In the genomic region with DNA sequence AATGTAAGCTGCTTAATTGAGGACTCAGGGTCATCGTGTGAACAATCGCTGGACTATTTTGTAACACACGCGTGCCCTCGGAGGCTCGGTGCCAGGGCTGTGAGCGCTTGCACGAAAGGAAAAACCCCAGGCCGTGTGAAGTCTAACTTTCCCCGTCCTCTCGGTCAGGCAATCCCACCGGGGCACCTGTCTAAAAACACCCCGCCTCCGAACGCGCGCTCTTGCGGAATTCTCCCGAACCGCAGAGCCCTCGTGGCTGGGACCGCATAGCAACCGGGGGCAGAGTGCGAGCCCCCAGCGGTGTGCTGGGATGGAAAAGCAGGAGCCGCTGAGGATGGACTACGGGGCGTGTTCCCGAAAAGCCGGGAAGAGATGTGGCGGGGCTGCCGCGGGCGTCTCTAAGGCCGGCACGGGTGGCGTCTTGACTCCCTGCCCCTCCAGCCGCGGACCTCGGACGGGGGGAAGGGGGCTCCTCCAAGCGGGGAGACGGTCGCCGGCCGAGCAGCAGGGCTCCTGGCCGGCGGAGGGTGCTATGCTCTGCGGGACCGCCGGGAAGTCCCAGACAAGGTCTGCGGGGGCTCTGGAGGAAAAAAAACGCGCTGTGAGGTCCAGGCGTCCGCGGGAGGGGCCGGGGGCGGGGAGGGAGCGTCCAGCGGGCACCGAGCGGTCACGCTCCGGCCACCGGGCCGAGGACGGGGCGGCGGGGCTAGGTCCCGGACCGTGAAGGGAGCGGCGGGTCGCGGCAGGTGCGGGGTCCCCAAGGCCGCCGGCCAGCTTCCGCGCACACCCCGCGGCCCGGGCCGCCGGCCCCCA, we compare ENCODE assay signal across 8 cellular contexts. TPM values are rescaled to one million over a fixed set of nuclear protein-coding genes. Genes with fewer than 3 reads are reported as not detected.
DNase-seq lines count a peak whose midpoint lies in the region; ATAC-seq and TF ChIP-seq lines count a peak whose summit lies in the region.

No MANE protein-coding gene starts in this region.

- H3K4me3 Mint-ChIP-seq in activated naive CD8-positive, alpha-beta T cell: peak overlapping the region; percentile 89

- 1% methylated on average over 53 to 86 of the region's 86 CpGs for WGBS in heart left ventricle, 4 donors

- H3K9me3 Mint-ChIP-seq in activated naive CD8-positive, alpha-beta T cell (ENCODE audit: low read depth): no peaks in the 10 kb centered on the region

- H3K27ac ChIP-seq in SJSA1: peak overlapping the region; percentile 98
- peak overlapping the region; percentile 95 to 100 (median 99) for H3K27ac ChIP-seq in heart left ventricle

- H3K4me3 ChIP-seq in SJSA1 (peak overlapping the region; percentile 86), heart left ventricle (peak overlapping the region; percentile 72 to 100 (median 87))

- peaks cover 12% of the 10 kb centered on the region for H3K36me3 Mint-ChIP-seq in activated naive CD8-positive, alpha-beta T cell

- H3K27ac Mint-ChIP-seq in activated naive CD8-positive, alpha-beta T cell: peak overlapping the region; percentile 93

- no peaks in the 10 kb centered on the region for H3K27me3 Mint-ChIP-seq in activated naive CD8-positive, alpha-beta T cell

- H3K27me3 ChIP-seq in SJSA1 (replicated peaks) (no peaks in the 10 kb centered on the region), heart left ventricle (peaks cover 0 to 2% (median 0%) of the 10 kb centered on the region in 9 donors)

- H3K9me3 ChIP-seq in SJSA1 (replicated peaks) (no peaks in the 10 kb centered on the region), heart left ventricle (no peaks in the 10 kb centered on the region)

- no peak for TF ChIP-seq POLR2A in heart left ventricle (IDR thresholded peaks at IDR 0.05)

- DNase-seq in Ammon's horn (ENCODE audit: low spot score): peak; percentile 50
- DNase-seq in SJSA1 (ENCODE audit: low read depth in 1 of 2, low spot score in 2 of 2): peak; percentile 76 to 77
- peak; percentile 56 to 77 (median 59) for DNase-seq in heart left ventricle
- peak; percentile 89 for DNase-seq in posterior vena cava (ENCODE audit: low spot score)
- DNase-seq in NCI-H187 treated with DMSO at 0.1 percent for 48 hours (lab: John Stamatoyannopoulos, UW): no peak

- H3K36me3 ChIP-seq in SJSA1 (peaks cover 38% of the 10 kb centered on the region), heart left ventricle (peaks cover 0 to 7% (median 0%) of the 10 kb centered on the region in 9 donors)

- peak; percentile 19 for ATAC-seq in GM18867 (IDR thresholded peaks at IDR 0.05; ENCODE audit: unreplicated experiment)
- ATAC-seq in HG03175 (IDR thresholded peaks at IDR 0.05; ENCODE audit: unreplicated experiment): peak; percentile 25
- ATAC-seq in heart left ventricle: peak in 3 of 4 donors; percentile 16 to 44 (median 38)

- peaks cover 40% of the 10 kb centered on the region for H3K4me1 Mint-ChIP-seq in activated naive CD8-positive, alpha-beta T cell (ENCODE audit: low read depth)

- TF ChIP-seq CTCF in heart left ventricle (IDR thresholded peaks at IDR 0.05): peak in 8 of 12 donors; percentile 11 to 54 (median 29)

- H3K4me1 ChIP-seq in SJSA1 (replicated peaks) (peaks cover 11% of the 10 kb centered on the region), heart left ventricle (peaks cover 0 to 20% (median 11%) of the 10 kb centered on the region in 12 donors)

- intact Hi-C loops in heart left ventricle (cut with DNase I): loop anchor here in 6 of 10 donors (1.0 to 10.0 kb wide), 8 partner anchors 52 to 226 kb away; a partner anchor contains a TSS
- intact Hi-C loops in posterior vena cava (cut with DNase I): loop anchor here in 1 of 2 donors (5.0 to 10.0 kb wide), 2 partner anchors 84 to 98 kb away; no protein-coding TSS in a partner anchor

RNA-seq across cellular contexts. Expression of a gene that starts 0.9 kb away (rescaled TPM):
- total RNA-seq in SJSA1 (2014; rRNA removed; shearing (Covaris generic)): 7.1 and 11.4 TPM in 2 replicates
- 10 to 100 TPM in 1 of 9 donors, 1 to 10 TPM in 8; 4.3 to 10.2 (median 6.2) TPM for total RNA-seq in heart left ventricle
- 1 to 10 TPM; 1.2 to 2.5 TPM for polyA plus RNA-seq in heart left ventricle
- 10 to 100 TPM; 12.6 to 25.6 TPM for total RNA-seq in posterior vena cava

RNA-seq across cellular contexts. Expression of a gene that starts 55.4 kb away (rescaled TPM):
- 9.3 and 17.1 TPM in 2 replicates for total RNA-seq in SJSA1 (2014; rRNA removed; shearing (Covaris generic))
- total RNA-seq in heart left ventricle: 10 to 100 TPM in 3 of 9 donors, 1 to 10 TPM in 6; 3.8 to 13.9 (median 7.8) TPM
- polyA plus RNA-seq in heart left ventricle: 1 to 10 TPM; 3.8 to 5.3 TPM
- total RNA-seq in posterior vena cava: 10 to 100 TPM; 28.0 to 43.1 TPM
